21 cellular contexts compared by ENCODE assay signal in genomic region chr4:145446184-145446583, GRCh38. TPM values are rescaled to one million over a fixed set of nuclear protein-coding genes. Genes with fewer than 3 reads are reported as not detected.
A peak's percentile ranks its signal among the peaks of the same experiment; 100 is the strongest.
DNase-seq lines count a peak whose midpoint lies in the region; ATAC-seq and TF ChIP-seq lines count a peak whose summit lies in the region.
"Had no signal": no experiment of that assay in that cellular context is flagged by ENCODE, and none has a peak within 500 bp of the region (broad histone marks: within the 10 kb centered on the region; RNA-seq: fewer than 3 reads in every experiment).

No MANE protein-coding gene starts in this region.

- H3K4me3 ChIP-seq in coronary artery (no peak overlapping the region), spleen (no peak overlapping the region)

- no peaks in the 10 kb centered on the region for H3K27me3 ChIP-seq in spleen (replicated peaks in 1 of 7)

- TF ChIP-seq CTCF in coronary artery (IDR thresholded peaks at IDR 0.05) (no peak), spleen (IDR thresholded peaks at IDR 0.05 in 8 of 11, conservative IDR thresholded peaks at IDR 0.05 in 3 of 11) (no peak)

- peak; percentile 72 for ATAC-seq in GM18498 (IDR thresholded peaks at IDR 0.05; ENCODE audit: unreplicated experiment)
- peak; percentile 88 for ATAC-seq in GM19324 (IDR thresholded peaks at IDR 0.05; ENCODE audit: low FRiP score, unreplicated experiment)
- ATAC-seq in HG02642 (IDR thresholded peaks at IDR 0.05; ENCODE audit: poor library complexity, unreplicated experiment): peak; percentile 96
- peak; percentile 89 for ATAC-seq in HG03175 (IDR thresholded peaks at IDR 0.05; ENCODE audit: unreplicated experiment)

- H3K27ac ChIP-seq in coronary artery (no peak overlapping the region), spleen (no peak overlapping the region)

- TF ChIP-seq POLR2A in spleen (IDR thresholded peaks at IDR 0.05): no peak

- intact Hi-C loops in spleen (cut with DNase I; ENCODE audit: low total_unique reads): no loop called here

- 66 to 92% (median 82%) methylated on average over 1 of the region's 1 CpG for WGBS in spleen, 5 donors

- H3K4me1 ChIP-seq in spleen: no peaks in the 10 kb centered on the region

- peaks cover 0 to 6% (median 0%) of the 10 kb centered on the region in 8 donors for H3K9me3 ChIP-seq in spleen

- H3K36me3 ChIP-seq in spleen: no peaks in the 10 kb centered on the region

- DNase-seq in NCI-H526 treated with DMSO at 0.1 percent for 48 hours (lab: John Stamatoyannopoulos, UW): no peak
- DNase-seq in coronary artery (ENCODE audit: low spot score): no peak
- DNase-seq in spleen: no peak
- DNase-seq in hippocampal formation (lab: John Stamatoyannopoulos, UW): no peak
- DNase-seq: activated CD4-positive, alpha-beta T cell treated with anti-CD3 and anti-CD28 coated beads for 1 hour; activated CD8-positive, alpha-beta memory T cell treated with anti-CD3 and anti-CD28 coated beads, Interleukin-2, amount 50 U/mL, for 4 hours; activated gamma-delta T cell treated with Interleukin-2 at 50 U/mL for 16 hours; anterior cingulate cortex; C1 segment of cervical spinal cord; cerebellar nuclear complex; endodermal cell; kidney; mesendoderm; NCI-H1105 treated with DMSO at 0.1 percent for 48 hours; NCI-H446; SHP77; T-helper 2 cell had no signal

RNA-seq across cellular contexts. Expression of gene SMAD1, which starts 35.5 kb away (rescaled TPM):
- total RNA-seq in spleen: 10 to 100 TPM; 20.4 to 48.2 (median 32.0) TPM
- polyA plus RNA-seq in spleen: 1 to 10 TPM; 2.8 to 9.8 (median 3.5) TPM
